ENCODE assay signal across 8 cellular contexts in the genomic region with DNA sequence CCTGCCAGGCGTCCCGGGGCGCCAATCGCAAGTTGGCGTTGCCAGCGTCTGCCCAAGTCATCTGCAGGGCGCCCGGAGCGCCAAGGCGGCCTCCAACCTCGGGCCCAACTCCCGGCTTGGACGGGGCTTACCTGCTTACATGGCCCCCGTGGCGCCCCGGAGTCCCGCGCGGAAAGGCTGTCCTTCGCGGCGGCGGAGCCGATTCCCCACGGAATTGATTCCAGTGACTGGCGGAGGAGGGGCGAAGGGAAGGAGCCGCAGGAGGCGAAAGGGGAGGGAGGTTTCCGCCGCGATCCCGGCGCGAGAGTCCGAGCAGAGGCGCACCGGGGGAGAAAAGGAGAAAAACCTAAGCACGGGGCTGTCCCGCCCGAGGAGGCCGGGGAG. TPM values are rescaled to one million over a fixed set of nuclear protein-coding genes. Genes with fewer than 3 reads are reported as not detected.
DNase-seq lines count a peak whose midpoint lies in the region; ATAC-seq and TF ChIP-seq lines count a peak whose summit lies in the region.

No MANE protein-coding gene starts in this region.

- 0% methylated on average over 40 to 42 of the region's 42 CpGs for WGBS in adipose tissue, 3 donors

- H3K4me3 ChIP-seq in iPS-18c (ENCODE audit: insufficient read depth, low read depth, low read length), result peak overlapping the region; percentile 96

- intact Hi-C loops in Calu3 (cut with micrococcal nuclease; ENCODE audit: unreplicated experiment), result no loop called here

- BruUV-seq in Calu3 (replicated peaks; lab: Mats Ljungman, UMichigan), result no TSS peak

- H3K27ac Mint-ChIP-seq in Calu3 (ENCODE audit: unreplicated experiment), result peak overlapping the region; percentile 86
- H3K27ac Mint-ChIP-seq in stimulated activated naive B cell treated with anti-CD40 and anti-IgM and Interleukin-4, amounts not matched to agents 10 μg/mL and 1 μg/mL and 100 μg/mL, for 72 hours, result no peak overlapping the region

- H3K9me3 ChIP-seq in iPS-18c (ENCODE audit: control insufficient read depth, insufficient read depth, low read length), result no peaks in the 10 kb centered on the region

- H3K27me3 Mint-ChIP-seq in Calu3 (ENCODE audit: unreplicated experiment), result no peaks in the 10 kb centered on the region
- peaks cover 40 to 48% of the 10 kb centered on the region in 2 donors for H3K27me3 Mint-ChIP-seq in stimulated activated naive B cell treated with anti-CD40 and anti-IgM and Interleukin-4, amounts not matched to agents 10 μg/mL and 1 μg/mL and 100 μg/mL, for 72 hours

- TF ChIP-seq CTCF in Calu3 (IDR thresholded peaks at IDR 0.05; ENCODE audit: unreplicated experiment), result no peak

- peak overlapping the region; percentile 74 for H3K27ac ChIP-seq in adipose tissue (ENCODE audit: low read depth, low read length)

- no peaks in the 10 kb centered on the region for H3K9me3 Mint-ChIP-seq in Calu3 (ENCODE audit: low read depth, unreplicated experiment)
- H3K9me3 Mint-ChIP-seq in stimulated activated naive B cell treated with anti-CD40 and anti-IgM and Interleukin-4, amounts not matched to agents 10 μg/mL and 1 μg/mL and 100 μg/mL, for 72 hours, result no peaks in the 10 kb centered on the region

- DNase-seq in Calu3 (peak; percentile 61), KG1 (lab: John Stamatoyannopoulos, UW) (no peak), NCI-H146 (lab: John Stamatoyannopoulos, UW) (no peak), SKM-1 treated with dmso at 0.1 percent for 144 hours (lab: John Stamatoyannopoulos, UW; ENCODE audit: unreplicated experiment) (no peak)
- no peak for DNase-seq in stimulated activated naive B cell treated with anti-CD40 and anti-IgM and Interleukin-4, amounts not matched to agents 10 μg/mL and 1 μg/mL and 100 μg/mL, for 72 hours

- H3K4me1 Mint-ChIP-seq in Calu3 (ENCODE audit: low read depth, unreplicated experiment), result peaks cover 25% of the 10 kb centered on the region
- peaks cover 5 to 14% of the 10 kb centered on the region in 2 donors for H3K4me1 Mint-ChIP-seq in stimulated activated naive B cell treated with anti-CD40 and anti-IgM and Interleukin-4, amounts not matched to agents 10 μg/mL and 1 μg/mL and 100 μg/mL, for 72 hours

- peak overlapping the region; percentile 78 for H3K4me3 Mint-ChIP-seq in Calu3 (ENCODE audit: low read depth, unreplicated experiment)
- H3K4me3 Mint-ChIP-seq in stimulated activated naive B cell treated with anti-CD40 and anti-IgM and Interleukin-4, amounts not matched to agents 10 μg/mL and 1 μg/mL and 100 μg/mL, for 72 hours, result peak overlapping the region; percentile 70 to 76

- H3K36me3 Mint-ChIP-seq in Calu3 (ENCODE audit: insufficient read depth, unreplicated experiment), result peaks cover 57% of the 10 kb centered on the region
- no peaks in the 10 kb centered on the region for H3K36me3 Mint-ChIP-seq in stimulated activated naive B cell treated with anti-CD40 and anti-IgM and Interleukin-4, amounts not matched to agents 10 μg/mL and 1 μg/mL and 100 μg/mL, for 72 hours

- CTCF ChIA-PET in Calu3 (lab: Charles Lee), result interaction anchor here (0.6 to 3.1 kb wide), 7 partner anchors 22 to 184 kb away, joined by 3 to 14 read pairs (median 7); no protein-coding TSS in a partner anchor

- ATAC-seq in HG03432 (IDR thresholded peaks at IDR 0.05; ENCODE audit: unreplicated experiment), result peak; percentile 18
- ATAC-seq in stimulated activated naive B cell treated with anti-CD40 and anti-IgM and Interleukin-4, amounts not matched to agents 10 μg/mL and 1 μg/mL and 100 μg/mL, for 72 hours (replicated peaks), result no peak

RNA-seq across cellular contexts. Expression of gene PTPN14, which starts 0.4 kb away (rescaled TPM):
- total RNA-seq in Calu3 (2022), result 72.4 and 77.4 TPM in 2 replicates
- polyA plus RNA-seq in adipose tissue, result 1 to 10 TPM; 2.0 to 8.8 (median 7.3) TPM

RNA-seq across cellular contexts. Expression of gene CENPF, which starts 52.0 kb away (rescaled TPM):
- 118 and 144 TPM in 2 replicates for total RNA-seq in Calu3 (2022)
- under 1 TPM in 2 of 3 donors, not detected in 1; 0.22 to 0.67 TPM for polyA plus RNA-seq in adipose tissue
